In the genomic region with DNA sequence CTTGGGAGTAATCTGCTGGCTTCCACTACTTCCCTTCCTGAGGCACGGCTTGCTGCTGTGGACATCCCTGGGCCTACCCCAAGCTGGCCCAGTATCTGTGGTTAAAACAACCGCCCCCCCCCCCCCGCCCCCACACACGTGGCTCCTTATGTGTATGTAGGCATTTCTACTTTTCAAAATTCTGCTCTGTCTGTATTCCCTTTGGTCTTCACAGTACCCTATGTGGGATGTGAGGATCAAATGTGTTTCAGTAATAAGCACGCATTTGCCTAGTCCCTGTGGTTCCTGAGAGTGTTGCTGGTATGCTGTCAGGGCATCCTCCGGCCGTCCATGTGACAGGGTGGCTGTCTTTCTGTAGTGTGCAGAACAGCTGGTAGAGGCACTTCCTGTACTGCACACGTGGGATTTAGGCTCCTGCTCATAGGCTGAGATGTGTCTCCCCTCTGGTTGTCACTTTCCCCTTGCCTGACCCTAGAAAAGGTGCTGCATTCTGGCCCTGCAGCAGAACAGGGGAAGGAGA, we compare ENCODE assay signal across 1 cellular context.
TF ChIP-seq lines count a peak whose summit lies in the region.

No MANE protein-coding gene starts in this region.

TF ChIP-seq in K562, 482 proteins besides CTCF, POLR2A, EP300 and RAD21 (continued from another document):
- TF ChIP-seq, protein P1, sequence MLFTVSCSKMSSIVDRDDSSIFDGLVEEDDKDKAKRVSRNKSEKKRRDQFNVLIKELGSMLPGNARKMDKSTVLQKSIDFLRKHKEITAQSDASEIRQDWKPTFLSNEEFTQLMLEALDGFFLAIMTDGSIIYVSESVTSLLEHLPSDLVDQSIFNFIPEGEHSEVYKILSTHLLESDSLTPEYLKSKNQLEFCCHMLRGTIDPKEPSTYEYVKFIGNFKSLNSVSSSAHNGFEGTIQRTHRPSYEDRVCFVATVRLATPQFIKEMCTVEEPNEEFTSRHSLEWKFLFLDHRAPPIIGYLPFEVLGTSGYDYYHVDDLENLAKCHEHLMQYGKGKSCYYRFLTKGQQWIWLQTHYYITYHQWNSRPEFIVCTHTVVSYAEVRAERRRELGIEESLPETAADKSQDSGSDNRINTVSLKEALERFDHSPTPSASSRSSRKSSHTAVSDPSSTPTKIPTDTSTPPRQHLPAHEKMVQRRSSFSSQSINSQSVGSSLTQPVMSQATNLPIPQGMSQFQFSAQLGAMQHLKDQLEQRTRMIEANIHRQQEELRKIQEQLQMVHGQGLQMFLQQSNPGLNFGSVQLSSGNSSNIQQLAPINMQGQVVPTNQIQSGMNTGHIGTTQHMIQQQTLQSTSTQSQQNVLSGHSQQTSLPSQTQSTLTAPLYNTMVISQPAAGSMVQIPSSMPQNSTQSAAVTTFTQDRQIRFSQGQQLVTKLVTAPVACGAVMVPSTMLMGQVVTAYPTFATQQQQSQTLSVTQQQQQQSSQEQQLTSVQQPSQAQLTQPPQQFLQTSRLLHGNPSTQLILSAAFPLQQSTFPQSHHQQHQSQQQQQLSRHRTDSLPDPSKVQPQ (CRISPR knock-in tag; IDR thresholded peaks at IDR 0.05; ENCODE audit: borderline replicate concordance): no peak
- TF ChIP-seq, protein P2, sequence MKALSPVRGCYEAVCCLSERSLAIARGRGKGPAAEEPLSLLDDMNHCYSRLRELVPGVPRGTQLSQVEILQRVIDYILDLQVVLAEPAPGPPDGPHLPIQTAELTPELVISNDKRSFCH (CRISPR knock-in tag; IDR thresholded peaks at IDR 0.05): no peak
- TF ChIP-seq, protein P2 (tag; IDR thresholded peaks at IDR 0.05): no peak
- TF ChIP-seq KLF1 (tag; IDR thresholded peaks at IDR 0.05): no peak
- TF ChIP-seq, protein P3, sequence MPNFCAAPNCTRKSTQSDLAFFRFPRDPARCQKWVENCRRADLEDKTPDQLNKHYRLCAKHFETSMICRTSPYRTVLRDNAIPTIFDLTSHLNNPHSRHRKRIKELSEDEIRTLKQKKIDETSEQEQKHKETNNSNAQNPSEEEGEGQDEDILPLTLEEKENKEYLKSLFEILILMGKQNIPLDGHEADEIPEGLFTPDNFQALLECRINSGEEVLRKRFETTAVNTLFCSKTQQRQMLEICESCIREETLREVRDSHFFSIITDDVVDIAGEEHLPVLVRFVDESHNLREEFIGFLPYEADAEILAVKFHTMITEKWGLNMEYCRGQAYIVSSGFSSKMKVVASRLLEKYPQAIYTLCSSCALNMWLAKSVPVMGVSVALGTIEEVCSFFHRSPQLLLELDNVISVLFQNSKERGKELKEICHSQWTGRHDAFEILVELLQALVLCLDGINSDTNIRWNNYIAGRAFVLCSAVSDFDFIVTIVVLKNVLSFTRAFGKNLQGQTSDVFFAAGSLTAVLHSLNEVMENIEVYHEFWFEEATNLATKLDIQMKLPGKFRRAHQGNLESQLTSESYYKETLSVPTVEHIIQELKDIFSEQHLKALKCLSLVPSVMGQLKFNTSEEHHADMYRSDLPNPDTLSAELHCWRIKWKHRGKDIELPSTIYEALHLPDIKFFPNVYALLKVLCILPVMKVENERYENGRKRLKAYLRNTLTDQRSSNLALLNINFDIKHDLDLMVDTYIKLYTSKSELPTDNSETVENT (CRISPR knock-in tag; IDR thresholded peaks at IDR 0.05): no peak
- TF ChIP-seq, protein P4, sequence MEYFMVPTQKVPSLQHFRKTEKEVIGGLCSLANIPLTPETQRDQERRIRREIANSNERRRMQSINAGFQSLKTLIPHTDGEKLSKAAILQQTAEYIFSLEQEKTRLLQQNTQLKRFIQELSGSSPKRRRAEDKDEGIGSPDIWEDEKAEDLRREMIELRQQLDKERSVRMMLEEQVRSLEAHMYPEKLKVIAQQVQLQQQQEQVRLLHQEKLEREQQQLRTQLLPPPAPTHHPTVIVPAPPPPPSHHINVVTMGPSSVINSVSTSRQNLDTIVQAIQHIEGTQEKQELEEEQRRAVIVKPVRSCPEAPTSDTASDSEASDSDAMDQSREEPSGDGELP (CRISPR knock-in tag; IDR thresholded peaks at IDR 0.05; ENCODE audit: borderline replicate concordance): peak; percentile 98
TF ChIP-seq in K562: peak in this region for 32.
